In genomic region chr10:62021978-62022802, GRCh38 we compare ENCODE assay signal across 14 cellular contexts.
A peak's percentile ranks its signal among the peaks of the same experiment; 100 is the strongest.
DNase-seq lines count a peak whose midpoint lies in the region; ATAC-seq and TF ChIP-seq lines count a peak whose summit lies in the region.
"Had no signal": no experiment of that assay in that cellular context is flagged by ENCODE, and none has a peak within 500 bp of the region (broad histone marks: within the 10 kb centered on the region; RNA-seq: fewer than 3 reads in every experiment).

No MANE protein-coding gene starts in this region.

- peaks cover 6% of the 10 kb centered on the region for H3K4me1 ChIP-seq in mesenchymal stem cell (ENCODE audit: control insufficient read depth, insufficient read depth, low read depth, low read length)

- no peak overlapping the region for H3K9ac ChIP-seq in mesenchymal stem cell (ENCODE audit: low read length)

- WGBS in mesenchymal stem cell = 80% methylated on average over 3 of the region's 5 CpGs

- no peaks in the 10 kb centered on the region for H3K27me3 Mint-ChIP-seq in activated naive CD8-positive, alpha-beta T cell treated with anti-CD3 and anti-CD28 coated beads for 36 hours

- no peak overlapping the region for H2BK120ac ChIP-seq in mesenchymal stem cell (ENCODE audit: low read depth, low read length)

- no peak for TF ChIP-seq CTCF in 22Rv1 (IDR thresholded peaks at IDR 0.05)

- peak overlapping the region; percentile 16 for H3K27ac ChIP-seq in 22Rv1
- H3K27ac ChIP-seq in mesenchymal stem cell (ENCODE audit: low read length, poor library complexity, severe bottlenecking) = no peak overlapping the region
- H3K27ac ChIP-seq: body of pancreas had no signal

- no peak overlapping the region for H3K23ac ChIP-seq in mesenchymal stem cell (ENCODE audit: low read length in 2 of 2)

- H3K4me1 Mint-ChIP-seq in activated naive CD8-positive, alpha-beta T cell treated with anti-CD3 and anti-CD28 coated beads for 36 hours = peaks cover 52% of the 10 kb centered on the region

- H3K27me3 ChIP-seq in mesenchymal stem cell (ENCODE audit: control insufficient read depth in 1 of 2, insufficient read depth in 1 of 2, low read length in 2 of 2) = no peaks in the 10 kb centered on the region
- H3K27me3 ChIP-seq: body of pancreas had no signal

- no peaks in the 10 kb centered on the region for H3K36me3 ChIP-seq in mesenchymal stem cell (ENCODE audit: control insufficient read depth in 1 of 2, insufficient read depth in 2 of 2, low read depth in 1 of 2, low read length in 2 of 2)

- peaks cover 16% of the 10 kb centered on the region for H3K79me1 ChIP-seq in mesenchymal stem cell (replicated peaks; ENCODE audit: low read length, poor library complexity, severe bottlenecking)

- H3K4me2 ChIP-seq in mesenchymal stem cell (ENCODE audit: low read length, poor library complexity, severe bottlenecking) = no peak overlapping the region

- H2BK12ac ChIP-seq in mesenchymal stem cell (ENCODE audit: low read length in 2 of 2) = no peak overlapping the region

- no peak overlapping the region for H3K4ac ChIP-seq in mesenchymal stem cell (ENCODE audit: low read depth in 1 of 2, low read length in 2 of 2)

- DNase-seq in ELF-1 (ENCODE audit: low read depth, low spot score) (peak; percentile 15), mesenchymal stem cell (no peak), DMS79 treated with DMSO at 0.1 percent for 48 hours (lab: John Stamatoyannopoulos, UW) (no peak), occipital lobe (lab: John Stamatoyannopoulos, UW) (no peak)
- no peak for DNase-seq in activated naive CD8-positive, alpha-beta T cell treated with anti-CD3 and anti-CD28 coated beads for 36 hours
- no peak for DNase-seq in stimulated activated naive CD4-positive, alpha-beta T cell treated with Interleukin-2 at 50 U/mL for 16 hours (lab: John Stamatoyannopoulos, UW)
- DNase-seq: AML-193; body of pancreas; left colon; NCI-H2081; nephron progenitor cell; stimulated activated CD4-positive, alpha-beta T cell treated with anti-CD3 and anti-CD28 coated beads, Interleukin-1b, Interleukin-23, amount 100 ng/mL, for 48 hours had no signal

- H4K91ac ChIP-seq in mesenchymal stem cell (ENCODE audit: low read length) = no peak overlapping the region

- no peak overlapping the region for H3K4me3 ChIP-seq in mesenchymal stem cell (ENCODE audit: insufficient read depth in 1 of 2, low read depth in 1 of 2, low read length in 2 of 2)
- H3K4me3 ChIP-seq: body of pancreas had no signal

- H3K4me3 Mint-ChIP-seq in activated naive CD8-positive, alpha-beta T cell treated with anti-CD3 and anti-CD28 coated beads for 36 hours = no peak overlapping the region
- H3K4me3 Mint-ChIP-seq: nephron progenitor cell had no signal

- no peak overlapping the region for H3K14ac ChIP-seq in mesenchymal stem cell (ENCODE audit: low read length in 2 of 2)

- peaks cover 10% of the 10 kb centered on the region for H3K9me3 Mint-ChIP-seq in activated naive CD8-positive, alpha-beta T cell treated with anti-CD3 and anti-CD28 coated beads for 36 hours

- peak overlapping the region; percentile 23 for H3K27ac Mint-ChIP-seq in activated naive CD8-positive, alpha-beta T cell treated with anti-CD3 and anti-CD28 coated beads for 36 hours
- H3K27ac Mint-ChIP-seq: nephron progenitor cell had no signal

- peak overlapping the region; percentile 55 for H4K8ac ChIP-seq in mesenchymal stem cell (ENCODE audit: low read length)

- peak overlapping the region; percentile 79 for H2AK5ac ChIP-seq in mesenchymal stem cell (ENCODE audit: low read length, severe bottlenecking)

- H3K36me3 Mint-ChIP-seq in activated naive CD8-positive, alpha-beta T cell treated with anti-CD3 and anti-CD28 coated beads for 36 hours = peaks cover 69% of the 10 kb centered on the region

- no peak overlapping the region for H2AFZ ChIP-seq in mesenchymal stem cell (ENCODE audit: low read depth, low read length)

- ATAC-seq in HG03439 (IDR thresholded peaks at IDR 0.05; ENCODE audit: unreplicated experiment) = no peak
- ATAC-seq: body of pancreas, left colon had no signal

- H3K18ac ChIP-seq in mesenchymal stem cell (ENCODE audit: low read depth in 1 of 2, low read length in 2 of 2) = no peak overlapping the region

- no peak overlapping the region for H2BK15ac ChIP-seq in mesenchymal stem cell (ENCODE audit: low read depth, poor library complexity, severe bottlenecking)

- peaks cover 8% of the 10 kb centered on the region for H3K9me3 ChIP-seq in mesenchymal stem cell (ENCODE audit: control insufficient read depth, low read length)
- H3K9me3 ChIP-seq: body of pancreas had no signal

- H2BK5ac ChIP-seq in mesenchymal stem cell (ENCODE audit: low read depth, low read length, poor library complexity, severe bottlenecking) = no peak overlapping the region
